ENCODE assay signal across 1 cellular context in the genomic region with DNA sequence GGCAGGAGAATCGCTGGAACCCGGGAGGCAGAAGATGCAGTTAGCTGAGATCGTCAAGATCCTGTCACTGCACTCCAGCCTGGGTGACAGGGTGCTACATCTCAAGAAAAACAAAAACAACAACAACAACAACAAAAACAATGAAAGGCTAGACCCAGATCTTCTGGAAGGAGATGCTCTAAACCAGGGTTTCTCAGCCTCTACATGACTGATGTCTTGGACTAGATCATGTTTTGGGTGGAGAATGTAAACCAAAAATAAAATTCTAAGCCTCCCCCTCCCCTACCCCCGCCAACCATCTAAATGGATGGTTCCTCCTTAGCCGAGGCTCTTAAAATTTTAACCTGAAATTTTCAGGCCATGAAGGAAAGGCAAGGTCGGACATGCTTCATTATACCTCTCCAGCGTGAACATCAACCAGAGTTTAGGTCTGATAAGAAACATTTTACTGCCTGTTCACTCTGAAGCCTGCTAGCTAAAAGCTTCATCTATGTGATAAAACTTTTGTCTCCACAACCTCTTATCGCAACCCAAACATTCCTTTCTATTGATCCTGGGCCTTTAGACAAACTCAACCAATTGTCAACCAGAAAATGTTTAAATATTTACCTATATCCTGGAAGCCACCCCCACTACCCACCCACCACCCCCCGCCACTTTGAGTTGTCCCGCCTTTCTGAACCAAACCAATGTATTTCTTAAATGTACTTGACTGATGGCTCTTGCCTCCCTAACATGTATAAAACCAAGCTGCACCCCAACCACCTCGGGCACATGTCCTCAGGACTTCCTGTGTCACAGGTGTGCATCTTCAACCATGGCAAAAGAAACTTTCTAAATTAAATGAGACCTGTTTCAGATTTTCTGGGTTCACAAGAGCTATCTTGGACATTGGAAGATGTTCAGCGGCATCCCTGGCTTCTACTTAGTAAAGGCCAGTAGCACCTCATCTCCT.
A peak's percentile ranks its signal among the peaks of the same experiment; 100 is the strongest.
TF ChIP-seq lines count a peak whose summit lies in the region.

No MANE protein-coding gene starts in this region.

TF ChIP-seq in HepG2, 621 proteins besides CTCF, POLR2A, EP300 and RAD21 (continues in another document):
- peak; percentile 24; the same call in 1 of the 2 replicates for TF ChIP-seq GATAD2A (CRISPR knock-in tag; IDR thresholded peaks at IDR 0.05)
- no peak for TF ChIP-seq ARNTL (CRISPR knock-in tag; IDR thresholded peaks at IDR 0.05)
- no peak for TF ChIP-seq ZNF407 (CRISPR knock-in tag; IDR thresholded peaks at IDR 0.05; ENCODE audit: not compliant biosample characterization)
- peak; percentile 44; the same call in 1 of the 2 replicates for TF ChIP-seq NR2F6 (IDR thresholded peaks at IDR 0.05)
- TF ChIP-seq NR2F6 (CRISPR knock-in tag; IDR thresholded peaks at IDR 0.05): no peak
- TF ChIP-seq RXRA (CRISPR knock-in tag; IDR thresholded peaks at IDR 0.05): no peak
- TF ChIP-seq ZBTB38 (CRISPR knock-in tag; IDR thresholded peaks at IDR 0.05): no peak
- peak; percentile 83; the same call in 1 of the 2 replicates for TF ChIP-seq ONECUT2 (CRISPR knock-in tag; IDR thresholded peaks at IDR 0.05)
- TF ChIP-seq BCL6 (CRISPR knock-in tag; IDR thresholded peaks at IDR 0.05): peak; percentile 79; the same call in 1 of the 2 replicates
- no peak for TF ChIP-seq HCFC1 (IDR thresholded peaks at IDR 0.05; ENCODE audit: low read depth, low read length)
- peak; percentile 96 for TF ChIP-seq SOX13 (IDR thresholded peaks at IDR 0.05)
- TF ChIP-seq SOX13 (CRISPR knock-in tag; conservative IDR thresholded peaks at IDR 0.05 in 1 of 2, IDR thresholded peaks at IDR 0.05 in 1 of 2): peak in 1 of 2 experiments; percentile 98; a peak in 2 of 4 replicates
- no peak for TF ChIP-seq ZNF446 (CRISPR knock-in tag; IDR thresholded peaks at IDR 0.05)
- TF ChIP-seq XRCC5 (optimal IDR thresholded peaks at IDR 0.05; ENCODE audit: low read length): no peak
- TF ChIP-seq CREM (IDR thresholded peaks at IDR 0.05): peak; percentile 35; the same call in 1 of the 2 replicates
- TF ChIP-seq CREM (CRISPR knock-in tag; IDR thresholded peaks at IDR 0.05): no peak
- no peak for TF ChIP-seq ZNF562 (CRISPR knock-in tag; IDR thresholded peaks at IDR 0.05; ENCODE audit: borderline replicate concordance)
- TF ChIP-seq PLRG1 (conservative IDR thresholded peaks at IDR 0.05): no peak
- TF ChIP-seq SOX6 (IDR thresholded peaks at IDR 0.05): no peak
- TF ChIP-seq SOX6 (CRISPR knock-in tag; IDR thresholded peaks at IDR 0.05): peak; percentile 94
- no peak for TF ChIP-seq ZNF781 (CRISPR knock-in tag; IDR thresholded peaks at IDR 0.05; ENCODE audit: borderline replicate concordance, not compliant biosample characterization)
- no peak for TF ChIP-seq HNF4G (IDR thresholded peaks at IDR 0.05; ENCODE audit: borderline replicate concordance, low read depth, low read length)
- TF ChIP-seq HNF4G (CRISPR knock-in tag; IDR thresholded peaks at IDR 0.05; ENCODE audit: borderline replicate concordance, low read depth): no peak
- TF ChIP-seq HMG20A (CRISPR knock-in tag; IDR thresholded peaks at IDR 0.05; ENCODE audit: borderline replicate concordance): peak; percentile 40; the same call in 1 of the 2 replicates
- TF ChIP-seq NFIC (IDR thresholded peaks at IDR 0.05; ENCODE audit: low read length): peak; percentile 47; the same call in 1 of the 2 replicates
- TF ChIP-seq ELF1 (CRISPR knock-in tag; IDR thresholded peaks at IDR 0.05): no peak
- no peak for TF ChIP-seq ZNF629 (CRISPR knock-in tag; conservative IDR thresholded peaks at IDR 0.05)
- no peak for TF ChIP-seq ZNF790 (CRISPR knock-in tag; IDR thresholded peaks at IDR 0.05; ENCODE audit: borderline replicate concordance)
- TF ChIP-seq ISL2 (CRISPR knock-in tag; IDR thresholded peaks at IDR 0.05): peak; percentile 64
- TF ChIP-seq, protein P1, sequence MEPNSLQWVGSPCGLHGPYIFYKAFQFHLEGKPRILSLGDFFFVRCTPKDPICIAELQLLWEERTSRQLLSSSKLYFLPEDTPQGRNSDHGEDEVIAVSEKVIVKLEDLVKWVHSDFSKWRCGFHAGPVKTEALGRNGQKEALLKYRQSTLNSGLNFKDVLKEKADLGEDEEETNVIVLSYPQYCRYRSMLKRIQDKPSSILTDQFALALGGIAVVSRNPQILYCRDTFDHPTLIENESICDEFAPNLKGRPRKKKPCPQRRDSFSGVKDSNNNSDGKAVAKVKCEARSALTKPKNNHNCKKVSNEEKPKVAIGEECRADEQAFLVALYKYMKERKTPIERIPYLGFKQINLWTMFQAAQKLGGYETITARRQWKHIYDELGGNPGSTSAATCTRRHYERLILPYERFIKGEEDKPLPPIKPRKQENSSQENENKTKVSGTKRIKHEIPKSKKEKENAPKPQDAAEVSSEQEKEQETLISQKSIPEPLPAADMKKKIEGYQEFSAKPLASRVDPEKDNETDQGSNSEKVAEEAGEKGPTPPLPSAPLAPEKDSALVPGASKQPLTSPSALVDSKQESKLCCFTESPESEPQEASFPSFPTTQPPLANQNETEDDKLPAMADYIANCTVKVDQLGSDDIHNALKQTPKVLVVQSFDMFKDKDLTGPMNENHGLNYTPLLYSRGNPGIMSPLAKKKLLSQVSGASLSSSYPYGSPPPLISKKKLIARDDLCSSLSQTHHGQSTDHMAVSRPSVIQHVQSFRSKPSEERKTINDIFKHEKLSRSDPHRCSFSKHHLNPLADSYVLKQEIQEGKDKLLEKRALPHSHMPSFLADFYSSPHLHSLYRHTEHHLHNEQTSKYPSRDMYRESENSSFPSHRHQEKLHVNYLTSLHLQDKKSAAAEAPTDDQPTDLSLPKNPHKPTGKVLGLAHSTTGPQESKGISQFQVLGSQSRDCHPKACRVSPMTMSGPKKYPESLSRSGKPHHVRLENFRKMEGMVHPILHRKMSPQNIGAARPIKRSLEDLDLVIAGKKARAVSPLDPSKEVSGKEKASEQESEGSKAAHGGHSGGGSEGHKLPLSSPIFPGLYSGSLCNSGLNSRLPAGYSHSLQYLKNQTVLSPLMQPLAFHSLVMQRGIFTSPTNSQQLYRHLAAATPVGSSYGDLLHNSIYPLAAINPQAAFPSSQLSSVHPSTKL (CRISPR knock-in tag; IDR thresholded peaks at IDR 0.05): peak; percentile 43; the same call in 1 of the 2 replicates
- TF ChIP-seq HNRNPK (IDR thresholded peaks at IDR 0.05; ENCODE audit: low read depth, low read length, poor library complexity, severe bottlenecking): no peak
- peak; percentile 89 for TF ChIP-seq TCF7 (IDR thresholded peaks at IDR 0.05; ENCODE audit: low read depth)
- TF ChIP-seq NFE2 (CRISPR knock-in tag; IDR thresholded peaks at IDR 0.05): no peak
- TF ChIP-seq, protein P2, sequence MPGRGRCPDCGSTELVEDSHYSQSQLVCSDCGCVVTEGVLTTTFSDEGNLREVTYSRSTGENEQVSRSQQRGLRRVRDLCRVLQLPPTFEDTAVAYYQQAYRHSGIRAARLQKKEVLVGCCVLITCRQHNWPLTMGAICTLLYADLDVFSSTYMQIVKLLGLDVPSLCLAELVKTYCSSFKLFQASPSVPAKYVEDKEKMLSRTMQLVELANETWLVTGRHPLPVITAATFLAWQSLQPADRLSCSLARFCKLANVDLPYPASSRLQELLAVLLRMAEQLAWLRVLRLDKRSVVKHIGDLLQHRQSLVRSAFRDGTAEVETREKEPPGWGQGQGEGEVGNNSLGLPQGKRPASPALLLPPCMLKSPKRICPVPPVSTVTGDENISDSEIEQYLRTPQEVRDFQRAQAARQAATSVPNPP (CRISPR knock-in tag; IDR thresholded peaks at IDR 0.05): no peak
- peak; percentile 92 for TF ChIP-seq SOX5 (CRISPR knock-in tag; IDR thresholded peaks at IDR 0.05; ENCODE audit: borderline replicate concordance)
- no peak for TF ChIP-seq PAX8 (CRISPR knock-in tag; IDR thresholded peaks at IDR 0.05; ENCODE audit: borderline replicate concordance)
- TF ChIP-seq ZNF724P (CRISPR knock-in tag; IDR thresholded peaks at IDR 0.05; ENCODE audit: borderline replicate concordance): no peak
- TF ChIP-seq, protein P3, sequence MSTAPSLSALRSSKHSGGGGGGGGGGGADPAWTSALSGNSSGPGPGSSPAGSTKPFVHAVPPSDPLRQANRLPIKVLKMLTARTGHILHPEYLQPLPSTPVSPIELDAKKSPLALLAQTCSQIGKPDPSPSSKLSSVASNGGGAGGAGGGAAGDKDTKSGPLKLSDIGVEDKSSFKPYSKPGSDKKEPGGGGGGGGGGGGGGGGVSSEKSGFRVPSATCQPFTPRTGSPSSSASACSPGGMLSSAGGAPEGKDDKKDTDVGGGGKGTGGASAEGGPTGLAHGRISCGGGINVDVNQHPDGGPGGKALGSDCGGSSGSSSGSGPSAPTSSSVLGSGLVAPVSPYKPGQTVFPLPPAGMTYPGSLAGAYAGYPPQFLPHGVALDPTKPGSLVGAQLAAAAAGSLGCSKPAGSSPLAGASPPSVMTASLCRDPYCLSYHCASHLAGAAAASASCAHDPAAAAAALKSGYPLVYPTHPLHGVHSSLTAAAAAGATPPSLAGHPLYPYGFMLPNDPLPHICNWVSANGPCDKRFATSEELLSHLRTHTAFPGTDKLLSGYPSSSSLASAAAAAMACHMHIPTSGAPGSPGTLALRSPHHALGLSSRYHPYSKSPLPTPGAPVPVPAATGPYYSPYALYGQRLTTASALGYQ (CRISPR knock-in tag; IDR thresholded peaks at IDR 0.05): peak; percentile 85
- no peak for TF ChIP-seq NR3C1 (CRISPR knock-in tag; IDR thresholded peaks at IDR 0.05)
- TF ChIP-seq, protein P4, sequence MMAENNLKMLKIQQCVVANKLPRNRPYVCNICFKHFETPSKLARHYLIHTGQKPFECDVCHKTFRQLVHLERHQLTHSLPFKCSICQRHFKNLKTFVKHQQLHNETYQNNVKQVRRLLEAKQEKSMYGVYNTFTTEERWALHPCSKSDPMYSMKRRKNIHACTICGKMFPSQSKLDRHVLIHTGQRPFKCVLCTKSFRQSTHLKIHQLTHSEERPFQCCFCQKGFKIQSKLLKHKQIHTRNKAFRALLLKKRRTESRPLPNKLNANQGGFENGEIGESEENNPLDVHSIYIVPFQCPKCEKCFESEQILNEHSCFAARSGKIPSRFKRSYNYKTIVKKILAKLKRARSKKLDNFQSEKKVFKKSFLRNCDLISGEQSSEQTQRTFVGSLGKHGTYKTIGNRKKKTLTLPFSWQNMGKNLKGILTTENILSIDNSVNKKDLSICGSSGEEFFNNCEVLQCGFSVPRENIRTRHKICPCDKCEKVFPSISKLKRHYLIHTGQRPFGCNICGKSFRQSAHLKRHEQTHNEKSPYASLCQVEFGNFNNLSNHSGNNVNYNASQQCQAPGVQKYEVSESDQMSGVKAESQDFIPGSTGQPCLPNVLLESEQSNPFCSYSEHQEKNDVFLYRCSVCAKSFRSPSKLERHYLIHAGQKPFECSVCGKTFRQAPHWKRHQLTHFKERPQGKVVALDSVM (CRISPR knock-in tag; IDR thresholded peaks at IDR 0.05): no peak
- TF ChIP-seq HNF1B (CRISPR knock-in tag; IDR thresholded peaks at IDR 0.05): no peak
- TF ChIP-seq FOXP1 (IDR thresholded peaks at IDR 0.05): no peak
- TF ChIP-seq FOXP1 (CRISPR knock-in tag; IDR thresholded peaks at IDR 0.05): peak; percentile 58; the same call in 1 of the 2 replicates
- peak; percentile 84 for TF ChIP-seq HHEX (CRISPR knock-in tag; IDR thresholded peaks at IDR 0.05)
